In genomic region chr5:64229163-64229774, GRCh38 we compare ENCODE assay signal across 8 cellular contexts.
A peak's percentile ranks its signal among the peaks of the same experiment; 100 is the strongest.
DNase-seq lines count a peak whose midpoint lies in the region; ATAC-seq and TF ChIP-seq lines count a peak whose summit lies in the region.

No MANE protein-coding gene starts in this region.

- no peak overlapping the region for H3K9ac ChIP-seq in smooth muscle cell (ENCODE audit: low read depth)

- no peaks in the 10 kb centered on the region for H3K79me2 ChIP-seq in smooth muscle cell (ENCODE audit: low read depth)

- no peak overlapping the region for H3K27ac Mint-ChIP-seq in CD4-positive, CD25-positive, alpha-beta regulatory T cell

- no peaks in the 10 kb centered on the region for H3K4me1 Mint-ChIP-seq in CD4-positive, CD25-positive, alpha-beta regulatory T cell

- no peaks in the 10 kb centered on the region for H3K9me3 ChIP-seq in CD4-positive, CD25-positive, alpha-beta regulatory T cell (ENCODE audit: control insufficient read depth in 2 of 2, low read length in 2 of 2)
- no peaks in the 10 kb centered on the region for H3K9me3 ChIP-seq in smooth muscle cell (replicated peaks; ENCODE audit: low read depth)

- WGBS in smooth muscle cell (ENCODE audit: low lambda C conversion rate) = 4% methylated on average over 4 of the region's 4 CpGs

- no peaks in the 10 kb centered on the region for H3K27me3 Mint-ChIP-seq in CD4-positive, CD25-positive, alpha-beta regulatory T cell

- TF ChIP-seq CTCF in foreskin keratinocyte (conservative IDR thresholded peaks at IDR 0.05) (peak; percentile 83), smooth muscle cell (IDR thresholded peaks at IDR 0.05; ENCODE audit: borderline replicate concordance, insufficient read depth, poor library complexity, severe bottlenecking) (peak; percentile 76)

- no peak overlapping the region for H3K4me2 ChIP-seq in smooth muscle cell

- no peak overlapping the region for H3K4me3 Mint-ChIP-seq in CD4-positive, CD25-positive, alpha-beta regulatory T cell

- H3F3A ChIP-seq in smooth muscle cell (ENCODE audit: low read depth) = no peaks in the 10 kb centered on the region

- H3K27ac ChIP-seq in CD4-positive, CD25-positive, alpha-beta regulatory T cell (ENCODE audit: insufficient read depth, low read length, poor library complexity, severe bottlenecking) = no peak overlapping the region
- H3K27ac ChIP-seq in foreskin keratinocyte (no peak overlapping the region), smooth muscle cell (ENCODE audit: low read depth) (no peak overlapping the region)

- H3K27me3 ChIP-seq in CD4-positive, CD25-positive, alpha-beta regulatory T cell (ENCODE audit: control insufficient read depth, insufficient read depth, low read length) = no peaks in the 10 kb centered on the region
- H3K27me3 ChIP-seq in foreskin keratinocyte (no peaks in the 10 kb centered on the region), smooth muscle cell (ENCODE audit: low read depth) (no peaks in the 10 kb centered on the region)

- H3K4me3 ChIP-seq in CD4-positive, CD25-positive, alpha-beta regulatory T cell (ENCODE audit: low read depth, low read length) = no peak overlapping the region
- H3K4me3 ChIP-seq in smooth muscle cell = no peak overlapping the region

- H3K4me1 ChIP-seq in CD4-positive, CD25-positive, alpha-beta regulatory T cell (ENCODE audit: control insufficient read depth, insufficient read depth, low read length, poor library complexity, severe bottlenecking) = no peaks in the 10 kb centered on the region
- H3K4me1 ChIP-seq in foreskin keratinocyte (no peaks in the 10 kb centered on the region), smooth muscle cell (ENCODE audit: low read depth) (no peaks in the 10 kb centered on the region)

- ATAC-seq in CD4-positive, CD25-positive, alpha-beta regulatory T cell (ENCODE audit: low read depth in 2 of 2) = no peak
- ATAC-seq in GM19025 (IDR thresholded peaks at IDR 0.05; ENCODE audit: low read depth, unreplicated experiment) (peak; percentile 66), foreskin keratinocyte (peak; percentile 59), GM19035 (IDR thresholded peaks at IDR 0.05; ENCODE audit: unreplicated experiment) (no peak)
- no peak for ATAC-seq in stimulated activated naive CD8-positive, alpha-beta T cell treated with anti-CD3 and anti-CD28 coated beads, Interleukin-15, Interleukin-2, amounts not matched to agents 100 U/mL and 50 U/mL, for 24 hours

- no peak overlapping the region for H2AFZ ChIP-seq in smooth muscle cell (ENCODE audit: low read depth)

- H4K20me1 ChIP-seq in smooth muscle cell (ENCODE audit: low read depth) = no peaks in the 10 kb centered on the region

- peak in 2 of 3 donors; percentile 5 to 25 for DNase-seq in CD4-positive, CD25-positive, alpha-beta regulatory T cell
- DNase-seq in HT-29 (ENCODE audit: low spot score) = peak; percentile 61
- DNase-seq in SHP77 (lab: John Stamatoyannopoulos, UW) = peak; percentile 14 to 21
- peak in 1 of 2 donors; percentile 37 for DNase-seq in foreskin keratinocyte
- DNase-seq in smooth muscle cell (lab: John Stamatoyannopoulos, UW; ENCODE audit: unreplicated experiment) = no peak
- DNase-seq in stimulated activated naive CD8-positive, alpha-beta T cell treated with anti-CD3 and anti-CD28 coated beads, Interleukin-15, Interleukin-2, amounts not matched to agents 100 U/mL and 50 U/mL, for 24 hours = no peak

- peaks cover 0 to 2% (median 0%) of the 10 kb centered on the region in 7 donors for H3K9me3 Mint-ChIP-seq in CD4-positive, CD25-positive, alpha-beta regulatory T cell

- H3K36me3 Mint-ChIP-seq in CD4-positive, CD25-positive, alpha-beta regulatory T cell = no peaks in the 10 kb centered on the region

- H3K36me3 ChIP-seq in CD4-positive, CD25-positive, alpha-beta regulatory T cell (ENCODE audit: control insufficient read depth, insufficient read depth, low read length) = no peaks in the 10 kb centered on the region
- H3K36me3 ChIP-seq in smooth muscle cell (ENCODE audit: low read depth) = no peaks in the 10 kb centered on the region

Comparison
In these comparisons a context has a peak if more than half of its experiments do, and no peak if none do; other contexts are left out.
1. ATAC-seq: peak in GM19025 (single experiment) and foreskin keratinocyte (single experiment); none in CD4-positive, CD25-positive, alpha-beta regulatory T cell (0 of 2), GM19035 (single experiment) and stimulated activated naive CD8-positive, alpha-beta T cell treated with anti-CD3 and anti-CD28 coated beads, Interleukin-15, Interleukin-2, amounts not matched to agents 100 U/mL and 50 U/mL, for 24 hours (single experiment).
2. DNase-seq: peak in CD4-positive, CD25-positive, alpha-beta regulatory T cell (2 of 3), HT-29 (single experiment) and SHP77 (2 of 2); none in smooth muscle cell (single experiment) and stimulated activated naive CD8-positive, alpha-beta T cell treated with anti-CD3 and anti-CD28 coated beads, Interleukin-15, Interleukin-2, amounts not matched to agents 100 U/mL and 50 U/mL, for 24 hours (single experiment).